8 cellular contexts compared by ENCODE assay signal in genomic region chr2:42494434-42495233, GRCh38. TPM values are rescaled to one million over a fixed set of nuclear protein-coding genes. Genes with fewer than 3 reads are reported as not detected.
DNase-seq lines count a peak whose midpoint lies in the region; ATAC-seq and TF ChIP-seq lines count a peak whose summit lies in the region.

No MANE protein-coding gene starts in this region.

- H3K4me1 ChIP-seq in GM23338 (ENCODE audit: insufficient read depth): peaks cover 48% of the 10 kb centered on the region
- peaks cover 3 to 20% (median 16%) of the 10 kb centered on the region in 5 donors for H3K4me1 ChIP-seq in subcutaneous abdominal adipose tissue (ENCODE audit: control insufficient read depth in 5 of 5, insufficient read depth in 5 of 5, low read length in 5 of 5)

- H3K27me3 ChIP-seq in GM23338 (ENCODE audit: insufficient read depth) (peaks cover 20% of the 10 kb centered on the region), subcutaneous abdominal adipose tissue (ENCODE audit: control insufficient read depth in 5 of 5, insufficient read depth in 4 of 5, low read length in 5 of 5) (peaks cover 9 to 19% (median 13%) of the 10 kb centered on the region in 5 donors)

- H3K27ac ChIP-seq in GM23338 (ENCODE audit: low read depth) (no peak overlapping the region), RWPE1 (peak overlapping the region; percentile 12; the same call in 1 of the 2 replicates), subcutaneous abdominal adipose tissue (ENCODE audit: low read depth, low read length) (no peak overlapping the region)

- POLR2A ChIA-PET in RWPE1 (lab: Yijun Ruan, JAX; ENCODE audit: low non-redundant PET): no interaction called here

- peaks cover 7% of the 10 kb centered on the region; the same call in 2 of the 3 replicates for H3K36me3 Mint-ChIP-seq in GM23338 (ENCODE audit: low read depth)

- CTCF ChIA-PET in RWPE1 (lab: Yijun Ruan, JAX): interaction anchor here (0.6 to 0.7 kb wide), 3 partner anchors 11 to 251 kb away, joined by 3 to 4 read pairs (median 3); no protein-coding TSS in a partner anchor

- peaks cover 44% of the 10 kb centered on the region for H3K4me1 Mint-ChIP-seq in GM23338

- H3K27ac Mint-ChIP-seq in GM23338: peak overlapping the region; percentile 91

- peak; percentile 92 to 93 for TF ChIP-seq CTCF in GM23338 (conservative IDR thresholded peaks at IDR 0.05; ENCODE audit: low read depth in 2 of 2)
- peak; percentile 92 for TF ChIP-seq CTCF in RWPE1 (conservative IDR thresholded peaks at IDR 0.05; ENCODE audit: low read depth)

- H3K4me3 ChIP-seq in GM23338 (peak overlapping the region; percentile 74), subcutaneous abdominal adipose tissue (ENCODE audit: low read depth in 1 of 5, low read length in 5 of 5) (peak overlapping the region; percentile 55 to 72 (median 63))

- DNase-seq in DMS79 treated with DMSO at 0.1 percent for 48 hours (lab: John Stamatoyannopoulos, UW) (peak; percentile 95), GM23338 (ENCODE audit: low spot score) (peak; percentile 93), LoVo (ENCODE audit: low spot score) (peak; percentile 90), RWPE1 (ENCODE audit: low spot score) (peak; percentile 87), foreskin melanocyte (peak; percentile 68), non-pigmented ciliary epithelial cell (ENCODE audit: low read depth) (peak; percentile 34)
- peak; percentile 65 for DNase-seq in activated effector memory CD4-positive, alpha-beta T cell treated with Interleukin-2 at 50 U/mL for 16 hours

- peaks cover 22% of the 10 kb centered on the region for H4K20me1 ChIP-seq in GM23338 (replicated peaks; ENCODE audit: insufficient read depth)

- peaks cover 18% of the 10 kb centered on the region for H3K27me3 Mint-ChIP-seq in GM23338 (ENCODE audit: insufficient read depth, low read depth, poor library complexity)

- H3K36me3 ChIP-seq in GM23338 (ENCODE audit: insufficient read depth): no peaks in the 10 kb centered on the region
- H3K36me3 ChIP-seq in subcutaneous abdominal adipose tissue (ENCODE audit: control insufficient read depth in 5 of 5, insufficient read depth in 5 of 5, low read length in 5 of 5): no peaks in the 10 kb centered on the region

- peak overlapping the region; percentile 94 for H3K4me3 Mint-ChIP-seq in GM23338

- no peaks in the 10 kb centered on the region for H3K9me3 Mint-ChIP-seq in GM23338

- H3K9me2 ChIP-seq in GM23338 (ENCODE audit: insufficient read depth): no peaks in the 10 kb centered on the region

- ATAC-seq in GM23338: peak; percentile 69

- H3K9ac ChIP-seq in subcutaneous abdominal adipose tissue (ENCODE audit: low read length in 5 of 5): peak overlapping the region; percentile 21 to 63 (median 30)

- no peaks in the 10 kb centered on the region for H3K9me3 ChIP-seq in subcutaneous abdominal adipose tissue (ENCODE audit: control insufficient read depth in 5 of 5, low read length in 5 of 5)

- peak overlapping the region; percentile 79 for H2AFZ ChIP-seq in GM23338

- peak overlapping the region; percentile 94 for H3K4me2 ChIP-seq in GM23338

- peaks cover 12% of the 10 kb centered on the region for H3F3A ChIP-seq in GM23338 (replicated peaks; ENCODE audit: low read depth)

- H3K79me2 ChIP-seq in GM23338 (replicated peaks; ENCODE audit: insufficient read depth): peaks cover 36% of the 10 kb centered on the region

TF ChIP-seq in GM23338, 12 proteins besides CTCF, POLR2A, EP300 and RAD21:
- TF ChIP-seq EZH2 (IDR thresholded peaks at IDR 0.05; ENCODE audit: low read depth, unreplicated experiment): no peak
- peak; percentile 64 for TF ChIP-seq POLR2AphosphoS5 (IDR thresholded peaks at IDR 0.05; ENCODE audit: low read depth)

RNA-seq across cellular contexts. Expression of gene KCNG3, which starts 0.9 kb away (rescaled TPM):
- 33.8 and 36.2 TPM in 2 replicates for total RNA-seq in GM23338 (2014; rRNA removed; shearing (Covaris generic))
- polyA plus RNA-seq in GM23338 (2016; fragmentation: Nextera tagmentation; extraction: Ambion mirVana): 2.2 and 2.5 TPM in 2 replicates

Comparison
In these comparisons a context has a peak if more than half of its experiments do, and no peak if none do; other contexts are left out.
1. DNase-seq: peak in every context shown above with its lines; median percentile 95 in DMS79 treated with DMSO at 0.1 percent for 48 hours; 93 in GM23338; 90 in LoVo; 87 in RWPE1; 68 in foreskin melanocyte; 65 in activated effector memory CD4-positive, alpha-beta T cell treated with Interleukin-2 at 50 U/mL for 16 hours; 34 in non-pigmented ciliary epithelial cell.